In genomic region chr3:195718477-195718984, GRCh38 we compare ENCODE assay signal across 19 cellular contexts. TPM values are rescaled to one million over a fixed set of nuclear protein-coding genes. Genes with fewer than 3 reads are reported as not detected.
DNase-seq lines count a peak whose midpoint lies in the region; ATAC-seq and TF ChIP-seq lines count a peak whose summit lies in the region.
"Had no signal": no experiment of that assay in that cellular context is flagged by ENCODE, and none has a peak within 500 bp of the region (broad histone marks: within the 10 kb centered on the region; RNA-seq: fewer than 3 reads in every experiment).

No MANE protein-coding gene starts in this region.

- H4K8ac ChIP-seq in H9 (replicated peaks; ENCODE audit: insufficient read length, low read depth, low read length): no peak overlapping the region
- H4K8ac ChIP-seq in neuronal stem cell (ENCODE audit: low read depth, low read length): no peak overlapping the region

- H3K4me1 Mint-ChIP-seq in Calu3 (ENCODE audit: low read depth, unreplicated experiment): peaks cover 73% of the 10 kb centered on the region
- H3K4me1 Mint-ChIP-seq in H9: peaks cover 34 to 36% of the 10 kb centered on the region in 2 experiments
- peaks cover 40% of the 10 kb centered on the region for H3K4me1 Mint-ChIP-seq in endodermal cell

- peak overlapping the region; percentile 93 for H3K27ac Mint-ChIP-seq in Calu3 (ENCODE audit: unreplicated experiment)
- peak overlapping the region; percentile 1 to 12 (median 12); a peak in 2 of 7 replicates for H3K27ac Mint-ChIP-seq in H9
- peak overlapping the region; percentile 31 for H3K27ac Mint-ChIP-seq in endodermal cell
- H3K27ac Mint-ChIP-seq: CD4-positive, alpha-beta T cell had no signal

- H3K27ac ChIP-seq in H9 (ENCODE audit: insufficient read length, low read depth, low read length) (no peak overlapping the region), endodermal cell (ENCODE audit: low read depth, low read length) (peak overlapping the region; percentile 1), neuronal stem cell (replicated peaks; ENCODE audit: low read length) (no peak overlapping the region)
- H3K27ac ChIP-seq: Peyer's patch had no signal

- H3K4ac ChIP-seq in H9 (ENCODE audit: low read depth, low read length) (no peak overlapping the region), neuronal stem cell (ENCODE audit: low read length) (no peak overlapping the region)

- no TSS peak for BruUV-seq in Calu3 (replicated peaks; lab: Mats Ljungman, UMichigan)

- no peaks in the 10 kb centered on the region for H3K79me1 ChIP-seq in H9 (ENCODE audit: insufficient read depth, low read depth, low read length, poor library complexity, severe bottlenecking)
- no peaks in the 10 kb centered on the region for H3K79me1 ChIP-seq in neuronal stem cell (ENCODE audit: low read depth, low read length)

- H3K27me3 Mint-ChIP-seq in Calu3 (ENCODE audit: unreplicated experiment) (no peaks in the 10 kb centered on the region), H9 (ENCODE audit: low read depth) (peaks cover 29% of the 10 kb centered on the region), endodermal cell (ENCODE audit: insufficient read depth) (no peaks in the 10 kb centered on the region)
- H3K27me3 Mint-ChIP-seq: CD4-positive, alpha-beta T cell had no signal

- H3K9me3 Mint-ChIP-seq in Calu3 (ENCODE audit: low read depth, unreplicated experiment): no peaks in the 10 kb centered on the region
- peaks cover 0 to 6% of the 10 kb centered on the region in 2 experiments; a peak in 3 of 5 replicates for H3K9me3 Mint-ChIP-seq in H9
- H3K9me3 Mint-ChIP-seq in endodermal cell: peaks cover 19% of the 10 kb centered on the region
- H3K9me3 Mint-ChIP-seq: CD4-positive, alpha-beta T cell had no signal

- H2AK5ac ChIP-seq in H9 (ENCODE audit: insufficient read length, low read length) (no peak overlapping the region), neuronal stem cell (ENCODE audit: low read depth, low read length) (no peak overlapping the region)

- H3T11ph ChIP-seq in H9 (ENCODE audit: low read length): no peak overlapping the region

- H2AFZ ChIP-seq in H9 (ENCODE audit: low read length) (no peak overlapping the region), neuronal stem cell (ENCODE audit: low read length) (no peak overlapping the region)

- DNase-seq in Calu3: no peak
- DNase-seq in H9: no peak
- peak; percentile 61 for DNase-seq in endodermal cell
- peak; percentile 27 for DNase-seq in neuronal stem cell (ENCODE audit: low spot score)
- no peak for DNase-seq in ureter (ENCODE audit: low spot score)
- no peak for DNase-seq in midbrain (lab: John Stamatoyannopoulos, UW)
- DNase-seq: ACHN, AML-193, DMS79, Kasumi-1, MM.1S, NCI-H1092 treated with DMSO at 0.1 percent for 48 hours, NCI-H524, Peyer's patch, SK-N-SH had no signal

- no peak overlapping the region for H3K56ac ChIP-seq in H9 (ENCODE audit: insufficient read length, low read depth, low read length)

- H3K27me3 ChIP-seq in H9 (ENCODE audit: insufficient read depth, low read length) (no peaks in the 10 kb centered on the region), endodermal cell (ENCODE audit: control insufficient read depth, insufficient read depth, low read length, poor library complexity, severe bottlenecking) (no peaks in the 10 kb centered on the region), neuronal stem cell (ENCODE audit: control insufficient read depth in 3 of 3, insufficient read depth in 3 of 3, low read depth in 1 of 3, low read length in 3 of 3) (peaks cover 0 to 32% (median 0%) of the 10 kb centered on the region in 3 experiments)
- H3K27me3 ChIP-seq: Peyer's patch had no signal

- no peak overlapping the region for H2BK5ac ChIP-seq in H9 (ENCODE audit: insufficient read length, low read length)
- H2BK5ac ChIP-seq in neuronal stem cell (ENCODE audit: low read length): no peak overlapping the region

- H2BK12ac ChIP-seq in H9 (ENCODE audit: insufficient read length, low read depth, low read length): no peak overlapping the region
- no peak overlapping the region for H2BK12ac ChIP-seq in neuronal stem cell (ENCODE audit: low read length)

- intact Hi-C loops in Calu3 (cut with micrococcal nuclease; ENCODE audit: unreplicated experiment): loop anchor here (10.0 kb wide), 1 partner anchor 136 kb away; no protein-coding TSS in a partner anchor

- no peaks in the 10 kb centered on the region for H3K23me2 ChIP-seq in H9 (ENCODE audit: insufficient read length, low read depth, low read length, poor library complexity, severe bottlenecking)

- H2BK120ac ChIP-seq in H9 (ENCODE audit: low read depth, low read length, poor library complexity, severe bottlenecking) (no peak overlapping the region), neuronal stem cell (ENCODE audit: low read depth, low read length) (no peak overlapping the region)

- CTCF ChIA-PET in Calu3 (lab: Charles Lee): interaction anchor here (0.6 to 1.1 kb wide), 2 partner anchors 14 to 1455 kb away, joined by 4 read pairs; no protein-coding TSS in a partner anchor

- no peak overlapping the region for H3K18ac ChIP-seq in H9 (ENCODE audit: insufficient read length, low read depth, low read length)
- no peak overlapping the region for H3K18ac ChIP-seq in neuronal stem cell (ENCODE audit: low read length)

- H3K36me3 ChIP-seq in endodermal cell (ENCODE audit: control insufficient read depth, insufficient read depth, low read length): no peaks in the 10 kb centered on the region
- no peaks in the 10 kb centered on the region for H3K36me3 ChIP-seq in neuronal stem cell (replicated peaks in 1 of 2; ENCODE audit: control insufficient read depth in 2 of 2, insufficient read depth in 2 of 2, low read length in 2 of 2)

- no peak overlapping the region for H3K4me2 ChIP-seq in H9 (ENCODE audit: insufficient read depth, insufficient read length, low read length)
- H3K4me2 ChIP-seq in neuronal stem cell (ENCODE audit: insufficient read depth, low read length, poor library complexity, severe bottlenecking): no peak overlapping the region
- H3K4me2 ChIP-seq: SK-N-SH had no signal

- H3K9ac ChIP-seq in H9 (ENCODE audit: extremely low read depth, insufficient read length, low read length) (no peak overlapping the region), endodermal cell (ENCODE audit: extremely low read depth, low read length, poor library complexity, severe bottlenecking) (no peak overlapping the region), neuronal stem cell (ENCODE audit: low read depth, low read length, poor library complexity) (no peak overlapping the region)
- H3K9ac ChIP-seq: SK-N-SH had no signal

- H3K14ac ChIP-seq in H9 (ENCODE audit: insufficient read depth, low read length): no peak overlapping the region
- no peak overlapping the region for H3K14ac ChIP-seq in neuronal stem cell (ENCODE audit: low read length)

- ATAC-seq in HG03442 (IDR thresholded peaks at IDR 0.05; ENCODE audit: unreplicated experiment) (no peak), HG03378 (IDR thresholded peaks at IDR 0.05; ENCODE audit: unreplicated experiment) (no peak)
- ATAC-seq: Right ventricle myocardium inferior had no signal

- H3K9me3 ChIP-seq in H9 (ENCODE audit: control insufficient read depth, low read depth, low read length) (no peaks in the 10 kb centered on the region), endodermal cell (ENCODE audit: control insufficient read depth, low read length) (peaks cover 12% of the 10 kb centered on the region), neuronal stem cell (replicated peaks in 1 of 2; ENCODE audit: control insufficient read depth in 2 of 2, insufficient read depth in 1 of 2, low read depth in 1 of 2, low read length in 2 of 2) (peaks cover 0 to 5% of the 10 kb centered on the region in 2 donors)
- H3K9me3 ChIP-seq: Peyer's patch, SK-N-SH had no signal

- no peak overlapping the region for H3K4me3 Mint-ChIP-seq in Calu3 (ENCODE audit: low read depth, unreplicated experiment)
- H3K4me3 Mint-ChIP-seq in H9: no peak overlapping the region
- H3K4me3 Mint-ChIP-seq in endodermal cell: no peak overlapping the region
- H3K4me3 Mint-ChIP-seq: CD4-positive, alpha-beta T cell had no signal

- H2BK15ac ChIP-seq in H9 (ENCODE audit: low read depth, low read length) (no peak overlapping the region), neuronal stem cell (ENCODE audit: low read length) (no peak overlapping the region)

- H3K79me2 ChIP-seq in H9 (ENCODE audit: insufficient read depth, low read length): no peaks in the 10 kb centered on the region

- TF ChIP-seq CTCF in Calu3 (IDR thresholded peaks at IDR 0.05; ENCODE audit: unreplicated experiment) (no peak), H9 (conservative IDR thresholded peaks at IDR 0.05) (no peak), endodermal cell (conservative IDR thresholded peaks at IDR 0.05) (no peak)

- H3K23ac ChIP-seq in H9 (ENCODE audit: insufficient read length, low read depth, low read length) (no peak overlapping the region), neuronal stem cell (ENCODE audit: low read depth, low read length, poor library complexity) (no peak overlapping the region)

- H4K91ac ChIP-seq in H9 (ENCODE audit: insufficient read length, low read depth, low read length): no peak overlapping the region
- no peak overlapping the region for H4K91ac ChIP-seq in neuronal stem cell (ENCODE audit: low read depth, low read length, poor library complexity)

- no peak overlapping the region for H3K4me3 ChIP-seq in endodermal cell (ENCODE audit: low read length)
- H3K4me3 ChIP-seq in neuronal stem cell (ENCODE audit: low read length in 2 of 2): no peak overlapping the region
- H3K4me3 ChIP-seq: Peyer's patch had no signal

- whole genome bisulfite sequencing in H9 (ENCODE audit: extremely low coverage, insufficient read length, low lambda C conversion rate): no CpG with 5 or more reads among the region's 7 CpGs
- 65 to 78% methylated on average over 7 of the region's 7 CpGs for WGBS in endodermal cell (ENCODE audit: insufficient coverage in 1 of 2, insufficient read length in 1 of 2), 2 experiments
- WGBS in neuronal stem cell (ENCODE audit: extremely low coverage in 2 of 2, insufficient read length in 2 of 2, insufficient replicate concordance in 1 of 2), 2 donors: no CpG with 5 or more reads among the region's 7 CpGs

- H4K5ac ChIP-seq in H9 (ENCODE audit: insufficient read length, low read depth, low read length): no peak overlapping the region

- H3K36me3 Mint-ChIP-seq in Calu3 (ENCODE audit: insufficient read depth, unreplicated experiment): peaks cover 53% of the 10 kb centered on the region
- H3K36me3 Mint-ChIP-seq in H9 (ENCODE audit: insufficient read depth in 1 of 3, low read depth in 3 of 3): peaks cover 0 to 5% (median 0%) of the 10 kb centered on the region in 3 experiments; a peak in 2 of 7 replicates
- peaks cover 8% of the 10 kb centered on the region for H3K36me3 Mint-ChIP-seq in endodermal cell (ENCODE audit: low read depth)

- H2BK20ac ChIP-seq in H9 (ENCODE audit: low read depth, low read length, poor library complexity, severe bottlenecking): no peak overlapping the region

- no peaks in the 10 kb centered on the region for H4K20me1 ChIP-seq in H9 (ENCODE audit: control insufficient read depth, insufficient read depth, insufficient read length)

- peaks cover 6% of the 10 kb centered on the region; the same call in 1 of the 2 replicates for H3K4me1 ChIP-seq in H9 (ENCODE audit: insufficient read depth, low read length)
- peaks cover 23% of the 10 kb centered on the region for H3K4me1 ChIP-seq in endodermal cell (ENCODE audit: control insufficient read depth, insufficient read depth, low read length)
- H3K4me1 ChIP-seq in neuronal stem cell (ENCODE audit: control insufficient read depth in 2 of 2, insufficient read depth in 1 of 2, low read depth in 1 of 2, low read length in 2 of 2): peaks cover 3 to 16% of the 10 kb centered on the region in 2 donors

RNA-seq across cellular contexts. Expression of gene MUC20, which starts 2.2 kb away (rescaled TPM):
- 83.1 and 128 TPM in 2 replicates for total RNA-seq in Calu3 (2022)
- total RNA-seq in H9 (2021): 0.33 TPM in 1 of 2 replicates, not detected in the other
- total RNA-seq in endodermal cell: 1 to 10 TPM in 1 of 2 donors, under 1 TPM in 1; 0.89 to 1.3 TPM
- 0.89 TPM for polyA plus RNA-seq in endodermal cell (2013, experiment 1 of 2)
- 1.7 TPM for polyA plus RNA-seq in endodermal cell (2013, experiment 2 of 2)
- 1.2 TPM for polyA plus RNA-seq in neuronal stem cell (2013, experiment 1 of 2)
- polyA plus RNA-seq in neuronal stem cell (2013, experiment 2 of 2): 1.3 TPM
- total RNA-seq in ureter: 84.4 TPM

Comparison
In these comparisons a context has a peak if more than half of its experiments do, and no peak if none do; other contexts are left out.
1. DNase-seq: peak in endodermal cell (single experiment) and neuronal stem cell (single experiment); none in Calu3 (single experiment), H9 (single experiment), ureter (single experiment) and midbrain (single experiment).
2. H3K27ac Mint-ChIP-seq: peak in every context shown above with its lines; median percentile 93 in Calu3; 31 in endodermal cell; 12 in H9.
3. RNA of gene MUC20, which starts 2.2 kb away (total RNA-seq): 84.4 TPM in ureter (single experiment) and 83.1 to 128 TPM in Calu3; 0.89 to 1.3 TPM in endodermal cell and 0.33 TPM in H9; every median in the first group is over 10 times any median in the second.